1 cellular context compared by ENCODE assay signal in the genomic region with DNA sequence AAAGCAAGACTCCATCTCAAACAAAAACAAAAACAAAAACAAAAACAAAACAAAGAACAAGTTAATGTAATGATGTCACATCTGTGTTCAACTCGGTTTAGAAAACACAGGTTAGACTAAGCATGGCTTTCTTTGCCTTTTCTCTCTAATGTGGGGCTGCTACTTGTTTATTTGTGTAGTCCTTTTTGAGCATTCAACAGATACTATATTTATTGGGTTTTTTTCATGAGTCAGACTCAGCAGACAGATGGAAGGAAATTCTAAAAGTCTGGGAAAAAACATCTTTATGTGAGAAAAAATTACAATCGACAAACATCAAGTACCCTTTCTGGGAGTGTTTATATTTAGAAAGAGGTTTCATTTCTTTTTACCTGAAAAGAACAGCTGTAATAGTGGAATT.
TF ChIP-seq lines count a peak whose summit lies in the region.

No MANE protein-coding gene starts in this region.

TF ChIP-seq in IMR-90, 13 proteins besides CTCF, POLR2A, EP300 and RAD21:
- TF ChIP-seq MAFK (IDR thresholded peaks at IDR 0.05; ENCODE audit: low read depth, low read length) (no peak), SMC3 (IDR thresholded peaks at IDR 0.05; ENCODE audit: low read depth, low read length) (no peak), MAZ (IDR thresholded peaks at IDR 0.05; ENCODE audit: borderline replicate concordance, low read depth, low read length) (no peak), FOS (IDR thresholded peaks at IDR 0.05; ENCODE audit: low read depth, low read length) (no peak), CHD1 (IDR thresholded peaks at IDR 0.05; ENCODE audit: low read depth, low read length) (no peak), MXI1 (IDR thresholded peaks at IDR 0.05; ENCODE audit: borderline replicate concordance, low read depth, low read length) (no peak), CEBPB (IDR thresholded peaks at IDR 0.05; ENCODE audit: low read depth, low read length) (no peak), RFX5 (IDR thresholded peaks at IDR 0.05; ENCODE audit: low read depth, low read length) (no peak), RCOR1 (IDR thresholded peaks at IDR 0.05; ENCODE audit: insufficient replicate concordance, low read length) (no peak), BHLHE40 (IDR thresholded peaks at IDR 0.05; ENCODE audit: low read depth, low read length) (no peak), NFE2L2 (IDR thresholded peaks at IDR 0.05; ENCODE audit: low read depth, low read length) (no peak)
- TF ChIP-seq, protein P1, sequence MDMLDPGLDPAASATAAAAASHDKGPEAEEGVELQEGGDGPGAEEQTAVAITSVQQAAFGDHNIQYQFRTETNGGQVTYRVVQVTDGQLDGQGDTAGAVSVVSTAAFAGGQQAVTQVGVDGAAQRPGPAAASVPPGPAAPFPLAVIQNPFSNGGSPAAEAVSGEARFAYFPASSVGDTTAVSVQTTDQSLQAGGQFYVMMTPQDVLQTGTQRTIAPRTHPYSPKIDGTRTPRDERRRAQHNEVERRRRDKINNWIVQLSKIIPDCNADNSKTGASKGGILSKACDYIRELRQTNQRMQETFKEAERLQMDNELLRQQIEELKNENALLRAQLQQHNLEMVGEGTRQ (IDR thresholded peaks at IDR 0.05; ENCODE audit: low read depth, low read length): no peak
- TF ChIP-seq, protein P2, sequence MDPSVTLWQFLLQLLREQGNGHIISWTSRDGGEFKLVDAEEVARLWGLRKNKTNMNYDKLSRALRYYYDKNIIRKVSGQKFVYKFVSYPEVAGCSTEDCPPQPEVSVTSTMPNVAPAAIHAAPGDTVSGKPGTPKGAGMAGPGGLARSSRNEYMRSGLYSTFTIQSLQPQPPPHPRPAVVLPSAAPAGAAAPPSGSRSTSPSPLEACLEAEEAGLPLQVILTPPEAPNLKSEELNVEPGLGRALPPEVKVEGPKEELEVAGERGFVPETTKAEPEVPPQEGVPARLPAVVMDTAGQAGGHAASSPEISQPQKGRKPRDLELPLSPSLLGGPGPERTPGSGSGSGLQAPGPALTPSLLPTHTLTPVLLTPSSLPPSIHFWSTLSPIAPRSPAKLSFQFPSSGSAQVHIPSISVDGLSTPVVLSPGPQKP (IDR thresholded peaks at IDR 0.05; ENCODE audit: borderline replicate concordance, low read depth, low read length): no peak
